Comparison of ENCODE assay signal across 26 cellular contexts in the genomic region with DNA sequence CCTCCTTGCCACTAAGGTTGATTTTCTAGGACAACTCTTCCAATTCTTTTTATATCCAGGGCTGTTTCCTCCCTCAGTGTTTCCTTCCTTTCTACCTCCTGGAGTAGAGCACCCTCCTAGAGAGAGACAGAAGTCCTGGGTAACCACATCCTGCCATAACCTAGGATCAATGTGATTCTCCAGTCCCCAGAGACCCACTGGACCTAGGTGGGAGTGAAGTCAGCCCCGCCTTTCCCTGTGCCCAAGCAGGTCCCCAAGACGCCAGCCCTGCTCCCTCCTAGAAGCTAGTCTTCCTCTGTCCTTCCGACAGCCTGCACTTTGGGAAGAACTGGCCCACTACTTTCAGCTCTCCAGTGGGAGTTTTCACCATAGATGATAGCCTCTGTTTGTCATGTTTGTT.
"Had no signal": no experiment of that assay in that cellular context is flagged by ENCODE, and none has a peak within 500 bp of the region (broad histone marks: within the 10 kb centered on the region; RNA-seq: fewer than 3 reads in every experiment).

No MANE protein-coding gene starts in this region.

- H3K4me3 Mint-ChIP-seq: activated CD4-positive, alpha-beta T cell treated with anti-CD3 and anti-CD28 coated beads, Interleukin-2, amount 10 ng/mL, durations not matched to agents 7 days and 5 days; activated CD8-positive, alpha-beta T cell treated with anti-CD3 and anti-CD28 coated beads, Interleukin-2, amount 10 ng/mL, durations not matched to agents 7 days and 5 days; activated T-cell treated with anti-CD3 and anti-CD28 coated beads, Interleukin-2, amount 50 U/mL, for 24 hours; immature natural killer cell; natural killer cell treated with Interleukin-12 subunit alpha and Interleukin-12 subunit beta and Interleukin-15 and Interleukin-18, amount 100 ng/mL, for 72 hours; T-helper 2 cell treated with Interferon-gamma antibody and Interleukin-4, amounts not matched to agents 5 μg/mL and 100 μg/mL, for 36 hours had no signal

- H3K27me3 ChIP-seq: cardiac muscle cell, esophagus squamous epithelium, heart right ventricle, tibial artery, vagina had no signal

- H3K9me3 Mint-ChIP-seq: immature natural killer cell had no signal

- H3K4me3 ChIP-seq: cardiac muscle cell, esophagus squamous epithelium, tibial artery, vagina had no signal

- H3K27me3 Mint-ChIP-seq: activated CD4-positive, alpha-beta T cell treated with anti-CD3 and anti-CD28 coated beads, Interleukin-2, amount 10 ng/mL, durations not matched to agents 7 days and 5 days; activated T-cell treated with anti-CD3 and anti-CD28 coated beads, Interleukin-2, amount 50 U/mL, for 24 hours; natural killer cell treated with Interleukin-12 subunit alpha and Interleukin-12 subunit beta and Interleukin-15 and Interleukin-18, amount 100 ng/mL, for 72 hours had no signal

- DNase-seq: activated CD4-positive, alpha-beta T cell treated with anti-CD3 and anti-CD28 coated beads, Interleukin-2, amount 10 ng/mL, durations not matched to agents 7 days and 5 days; activated CD4-positive, CD25-positive, alpha-beta regulatory T cell; activated CD8-positive, alpha-beta T cell treated with anti-CD3 and anti-CD28 coated beads, Interleukin-2, amount 10 ng/mL, durations not matched to agents 7 days and 5 days; activated effector memory CD4-positive, alpha-beta T cell treated with Interleukin-2 at 50 U/mL for 16 hours; activated naive CD4-positive, alpha-beta T cell treated with anti-CD3 and anti-CD28 coated beads, Interleukin-2, amount 50 U/mL, for 16 hours; activated T-cell treated with anti-CD3 and anti-CD28 coated beads, Interleukin-2, amount 50 U/mL, for 24 hours; amniotic stem cell; dermis blood vessel endothelial cell; effector memory CD4-positive, alpha-beta T cell; esophagus squamous epithelium; heart right ventricle; immature natural killer cell; left ventricle myocardium superior; mesendoderm; occipital lobe; retina; stimulated activated CD4-positive, alpha-beta T cell treated with anti-CD3 and anti-CD28 coated beads, Interleukin-12 subunit alpha, Interleukin-12 subunit beta, amount 100 ng/mL, for 4 hours; stimulated activated CD4-positive, alpha-beta T cell treated with anti-CD3 and anti-CD28 coated beads, Interleukin-1b, Interleukin-23, amount 100 ng/mL, for 48 hours; stimulated activated CD8-positive, alpha-beta memory T cell treated with anti-CD3 and anti-CD28 coated beads, Interleukin-4, amount 100 ng/mL, for 48 hours; stimulated activated naive CD8-positive, alpha-beta T cell treated with anti-CD3 and anti-CD28 coated beads, Interleukin-15, Interleukin-2, amounts not matched to agents 100 U/mL and 50 U/mL, for 24 hours; substantia nigra; tibial artery had no signal

- H3K27ac ChIP-seq: cardiac muscle cell, esophagus squamous epithelium, tibial artery, vagina had no signal

- H3K27ac Mint-ChIP-seq: activated CD4-positive, alpha-beta T cell treated with anti-CD3 and anti-CD28 coated beads, Interleukin-2, amount 10 ng/mL, durations not matched to agents 7 days and 5 days; activated CD8-positive, alpha-beta T cell treated with anti-CD3 and anti-CD28 coated beads, Interleukin-2, amount 10 ng/mL, durations not matched to agents 7 days and 5 days; activated T-cell treated with anti-CD3 and anti-CD28 coated beads, Interleukin-2, amount 50 U/mL, for 24 hours; T-helper 2 cell treated with Interferon-gamma antibody and Interleukin-4, amounts not matched to agents 5 μg/mL and 100 μg/mL, for 36 hours had no signal

- H3K9me3 ChIP-seq: esophagus squamous epithelium, heart right ventricle, tibial artery, vagina had no signal

- H3K36me3 ChIP-seq: cardiac muscle cell, esophagus squamous epithelium, heart right ventricle, tibial artery, vagina had no signal

- ATAC-seq: activated CD8-positive, alpha-beta T cell treated with anti-CD3 and anti-CD28 coated beads, Interleukin-2, amount 10 ng/mL, durations not matched to agents 7 days and 5 days; heart right ventricle; left ventricle myocardium superior; natural killer cell treated with Interleukin-12 subunit alpha and Interleukin-12 subunit beta and Interleukin-15 and Interleukin-18, amount 100 ng/mL, for 72 hours; stimulated activated naive CD8-positive, alpha-beta T cell treated with anti-CD3 and anti-CD28 coated beads, Interleukin-15, Interleukin-2, amounts not matched to agents 100 U/mL and 50 U/mL, for 24 hours had no signal
